ENCODE assay signal across 9 cellular contexts in genomic region chr17:72590382-72590781, GRCh38.
DNase-seq lines count a peak whose midpoint lies in the region; ATAC-seq, FAIRE-seq and TF ChIP-seq lines count a peak whose summit lies in the region.
"Had no signal": no experiment of that assay in that cellular context is flagged by ENCODE, and none has a peak within 500 bp of the region (broad histone marks: within the 10 kb centered on the region; RNA-seq: fewer than 3 reads in every experiment).

No MANE protein-coding gene starts in this region.

- H3K27me3 Mint-ChIP-seq in activated CD4-positive, alpha-beta memory T cell treated with anti-CD3 and anti-CD28 coated beads, Interleukin-2, amount 10 ng/mL, durations not matched to agents 7 days and 5 days: peaks cover 34% of the 10 kb centered on the region

- H3K36me3 Mint-ChIP-seq in activated CD4-positive, alpha-beta memory T cell treated with anti-CD3 and anti-CD28 coated beads, Interleukin-2, amount 10 ng/mL, durations not matched to agents 7 days and 5 days (ENCODE audit: low read depth): peaks cover 9% of the 10 kb centered on the region

- H3K4me2 ChIP-seq in A549: peak overlapping the region; percentile 95

- peak overlapping the region; percentile 61 for H3K4me3 Mint-ChIP-seq in activated CD4-positive, alpha-beta memory T cell treated with anti-CD3 and anti-CD28 coated beads, Interleukin-2, amount 10 ng/mL, durations not matched to agents 7 days and 5 days

- under 1% methylated on average over 3 of the region's 3 CpGs for WGBS in A549 (ENCODE audit: missing lambda C conversion rate)
- WGBS in heart right ventricle, 2 donors: 46 to 56% methylated on average over 3 of the region's 3 CpGs

- CTCF ChIA-PET in A549 (lab: Yijun Ruan, JAX): interaction anchor here (8.2 to 17.5 kb wide), 2 partner anchors 29 to 136 kb away, joined by 71 to 334 read pairs; no protein-coding TSS in a partner anchor
- CTCF ChIA-PET in activated CD4-positive, alpha-beta memory T cell treated with anti-CD3 and anti-CD28 coated beads, Interleukin-2, amount 10 ng/mL, durations not matched to agents 7 days and 5 days (lab: Charles Lee): no interaction called here

- TF ChIP-seq EP300 in A549 (IDR thresholded peaks at IDR 0.05): no peak

- H3K27ac Mint-ChIP-seq in activated CD4-positive, alpha-beta memory T cell treated with anti-CD3 and anti-CD28 coated beads, Interleukin-2, amount 10 ng/mL, durations not matched to agents 7 days and 5 days: peak overlapping the region; percentile 5

- peaks cover 0 to 66% (median 43%) of the 10 kb centered on the region in 7 donors for H3K27me3 ChIP-seq in heart right ventricle

- no peak for ATAC-seq in A549
- ATAC-seq in heart right ventricle: no peak
- ATAC-seq: left lobe of liver had no signal

- POLR2A ChIA-PET in A549 (lab: Yijun Ruan, JAX): interaction anchor here (3.0 kb wide), 1 partner anchor 23 kb away, joined by 93 read pairs; no protein-coding TSS in a partner anchor
- POLR2A ChIA-PET in activated CD4-positive, alpha-beta memory T cell treated with anti-CD3 and anti-CD28 coated beads, Interleukin-2, amount 10 ng/mL, durations not matched to agents 7 days and 5 days (lab: Charles Lee): no interaction called here

- no peaks in the 10 kb centered on the region for H3K9me3 Mint-ChIP-seq in activated CD4-positive, alpha-beta memory T cell treated with anti-CD3 and anti-CD28 coated beads, Interleukin-2, amount 10 ng/mL, durations not matched to agents 7 days and 5 days

- H3K4me3 ChIP-seq in A549: peak overlapping the region; percentile 78
- peak overlapping the region in 3 of 10 donors; percentile 64 to 66 (median 64) for H3K4me3 ChIP-seq in heart right ventricle

- H3K36me3 ChIP-seq in heart right ventricle: no peaks in the 10 kb centered on the region

- TF ChIP-seq RAD21 in A549 (conservative IDR thresholded peaks at IDR 0.05 in 1 of 2, IDR thresholded peaks at IDR 0.05 in 1 of 2): no peak

- no peak for TF ChIP-seq CTCF in A549 (IDR thresholded peaks at IDR 0.05)
- no peak for TF ChIP-seq CTCF in heart right ventricle (IDR thresholded peaks at IDR 0.05)

- intact Hi-C loops in heart right ventricle (cut with DNase I): no loop called here

- H3K9me3 ChIP-seq in A549 (no peaks in the 10 kb centered on the region), heart right ventricle (no peaks in the 10 kb centered on the region)

- DNase-seq in A549 (ENCODE audit: low read depth in 1 of 2, low spot score in 1 of 2): peak in 1 of 2 experiments; percentile 58
- DNase-seq in ELR (ENCODE audit: low read depth): peak; percentile 81
- no peak for DNase-seq in activated CD4-positive, alpha-beta memory T cell treated with anti-CD3 and anti-CD28 coated beads, Interleukin-2, amount 10 ng/mL, durations not matched to agents 7 days and 5 days
- no peak for DNase-seq in putamen (ENCODE audit: low spot score)
- DNase-seq in activated CD4-positive, alpha-beta T cell treated with anti-CD3 and anti-CD28 coated beads for 4 hours: no peak
- no peak for DNase-seq in DMS79 (lab: John Stamatoyannopoulos, UW)
- DNase-seq in heart right ventricle: no peak

- H3K4me1 ChIP-seq in A549 (peaks cover 46% of the 10 kb centered on the region), heart right ventricle (peaks cover 0 to 20% (median 14%) of the 10 kb centered on the region in 9 donors)

- FAIRE-seq in A549 (lab: Jason Lieb, UNC) (no peak), islet of Langerhans (lab: Jason Lieb, UNC) (peak; percentile 62)

- H3K4me1 Mint-ChIP-seq in activated CD4-positive, alpha-beta memory T cell treated with anti-CD3 and anti-CD28 coated beads, Interleukin-2, amount 10 ng/mL, durations not matched to agents 7 days and 5 days: peaks cover 49% of the 10 kb centered on the region

- TF ChIP-seq POLR2A in A549 (IDR thresholded peaks at IDR 0.05; ENCODE audit: low read length): no peak

- H3K27ac ChIP-seq in A549 (peak overlapping the region; percentile 80 to 91), heart right ventricle (no peak overlapping the region)

TF ChIP-seq in A549, 52 proteins besides CTCF, POLR2A, EP300 and RAD21:
- TF ChIP-seq ZSCAN20 (CRISPR knock-in tag; IDR thresholded peaks at IDR 0.05): no peak
- no peak for TF ChIP-seq FOSL2 (IDR thresholded peaks at IDR 0.05)
- TF ChIP-seq FOSL2 (CRISPR knock-in tag; IDR thresholded peaks at IDR 0.05): peak; percentile 67

Comparison
In these comparisons a context has a peak if more than half of its experiments do, and no peak if none do; other contexts are left out.
1. H3K27ac ChIP-seq: peak in A549 (2 of 2); none in heart right ventricle (0 of 10).